Comparison of ENCODE assay signal across 12 cellular contexts in the genomic region with DNA sequence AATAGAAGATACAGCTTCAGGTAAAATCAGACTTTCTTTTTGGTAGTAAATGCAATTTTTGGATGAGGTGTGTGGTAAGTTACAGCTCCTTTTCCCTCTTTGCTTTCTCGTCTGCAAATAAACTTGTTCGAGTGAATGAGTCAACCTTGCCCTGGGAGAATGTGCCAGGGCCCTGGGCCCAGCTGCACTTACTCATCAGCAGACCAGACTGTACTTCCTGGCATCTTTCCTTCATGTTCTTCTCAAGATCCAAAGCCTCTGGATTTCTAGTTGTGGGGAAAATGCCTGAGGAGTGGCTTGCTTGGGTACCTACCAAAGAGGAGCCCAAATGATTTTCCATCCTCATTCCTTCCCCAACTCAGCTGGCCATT. TPM values are rescaled to one million over a fixed set of nuclear protein-coding genes. Genes with fewer than 3 reads are reported as not detected.
A peak's percentile ranks its signal among the peaks of the same experiment; 100 is the strongest.
DNase-seq lines count a peak whose midpoint lies in the region; ATAC-seq and TF ChIP-seq lines count a peak whose summit lies in the region.
"Had no signal": no experiment of that assay in that cellular context is flagged by ENCODE, and none has a peak within 500 bp of the region (broad histone marks: within the 10 kb centered on the region; RNA-seq: fewer than 3 reads in every experiment).

No MANE protein-coding gene starts in this region.

- H3K27ac ChIP-seq in neutrophil, result peak overlapping the region; percentile 87

- H3K4me1 ChIP-seq in neutrophil (ENCODE audit: control insufficient read depth in 1 of 2, insufficient read depth in 1 of 2, low read depth in 1 of 2, low read length in 1 of 2), result peaks cover 44 to 48% of the 10 kb centered on the region in 2 experiments

- H3K27ac Mint-ChIP-seq in activated naive CD4-positive, alpha-beta T cell treated with anti-CD3 and anti-CD28 coated beads, Interleukin-2, amount 10 ng/mL, durations not matched to agents 7 days and 5 days, result no peak overlapping the region
- H3K27ac Mint-ChIP-seq: activated naive CD8-positive, alpha-beta T cell; memory B cell had no signal

- CTCF ChIA-PET in activated naive CD4-positive, alpha-beta T cell treated with anti-CD3 and anti-CD28 coated beads, Interleukin-2, amount 10 ng/mL, durations not matched to agents 7 days and 5 days (lab: Charles Lee), result no interaction called here

- TF ChIP-seq CTCF in neutrophil (IDR thresholded peaks at IDR 0.05), result no peak

- DNase-seq in AG08395 (ENCODE audit: low spot score) (peak; percentile 93), NCI-H226 (peak; percentile 83), fibroblast of gingiva (ENCODE audit: low read depth) (peak; percentile 83), NCI-H524 treated with DMSO at 0.1 percent for 48 hours (lab: John Stamatoyannopoulos, UW) (no peak), mesenteric fat pad (ENCODE audit: low spot score) (no peak)
- no peak for DNase-seq in activated naive CD4-positive, alpha-beta T cell treated with anti-CD3 and anti-CD28 coated beads, Interleukin-2, amount 10 ng/mL, durations not matched to agents 7 days and 5 days
- DNase-seq: COR-L47 had no signal

- H3K27me3 ChIP-seq in neutrophil, result no peaks in the 10 kb centered on the region

- H3K4me3 ChIP-seq in neutrophil (ENCODE audit: low read depth in 1 of 2, low read length in 1 of 2), result no peak overlapping the region

- H3K36me3 Mint-ChIP-seq in activated naive CD4-positive, alpha-beta T cell treated with anti-CD3 and anti-CD28 coated beads, Interleukin-2, amount 10 ng/mL, durations not matched to agents 7 days and 5 days, result no peaks in the 10 kb centered on the region
- H3K36me3 Mint-ChIP-seq: activated naive CD8-positive, alpha-beta T cell; memory B cell had no signal

- H3K27me3 Mint-ChIP-seq in activated naive CD4-positive, alpha-beta T cell treated with anti-CD3 and anti-CD28 coated beads, Interleukin-2, amount 10 ng/mL, durations not matched to agents 7 days and 5 days, result peaks cover 38% of the 10 kb centered on the region

- no peak for ATAC-seq in HG03159 (IDR thresholded peaks at IDR 0.05; ENCODE audit: unreplicated experiment)

- H3K9me3 ChIP-seq in neutrophil, result no peaks in the 10 kb centered on the region

- H3K4me1 Mint-ChIP-seq in activated naive CD4-positive, alpha-beta T cell treated with anti-CD3 and anti-CD28 coated beads, Interleukin-2, amount 10 ng/mL, durations not matched to agents 7 days and 5 days, result no peaks in the 10 kb centered on the region
- H3K4me1 Mint-ChIP-seq: memory B cell had no signal

- H3K4me3 Mint-ChIP-seq in activated naive CD4-positive, alpha-beta T cell treated with anti-CD3 and anti-CD28 coated beads, Interleukin-2, amount 10 ng/mL, durations not matched to agents 7 days and 5 days, result no peak overlapping the region
- H3K4me3 Mint-ChIP-seq: activated naive CD8-positive, alpha-beta T cell; memory B cell had no signal

- no peaks in the 10 kb centered on the region for H3K9me3 Mint-ChIP-seq in activated naive CD4-positive, alpha-beta T cell treated with anti-CD3 and anti-CD28 coated beads, Interleukin-2, amount 10 ng/mL, durations not matched to agents 7 days and 5 days
- H3K9me3 Mint-ChIP-seq: memory B cell had no signal

- no peaks in the 10 kb centered on the region for H3K36me3 ChIP-seq in neutrophil

RNA-seq across cellular contexts. Expression of a gene that starts 5.4 kb away (rescaled TPM):
- not detected for total RNA-seq in mesenteric fat pad
- total RNA-seq: T-helper 1 cell treated with Interleukin-12 subunit alpha and Interleukin-12 subunit beta and Interleukin-4 antibody, amounts not matched to agents 30 ng/mL and 1 ng/mL, for 36 hours had no signal

RNA-seq across cellular contexts. Expression of a gene that starts 44.2 kb away (rescaled TPM):
- 528 TPM for total RNA-seq in mesenteric fat pad

RNA-seq across cellular contexts. Expression of a gene that starts 50.8 kb away (rescaled TPM):
- total RNA-seq in mesenteric fat pad, result 10.5 TPM

Comparison
In these comparisons a context has a peak if more than half of its experiments do, and no peak if none do; other contexts are left out.
1. DNase-seq: peak in AG08395 (single experiment), NCI-H226 (single experiment) and fibroblast of gingiva (single experiment); none in NCI-H524 treated with DMSO at 0.1 percent for 48 hours (single experiment), mesenteric fat pad (single experiment) and activated naive CD4-positive, alpha-beta T cell treated with anti-CD3 and anti-CD28 coated beads, Interleukin-2, amount 10 ng/mL, durations not matched to agents 7 days and 5 days (single experiment).